In the genomic region with DNA sequence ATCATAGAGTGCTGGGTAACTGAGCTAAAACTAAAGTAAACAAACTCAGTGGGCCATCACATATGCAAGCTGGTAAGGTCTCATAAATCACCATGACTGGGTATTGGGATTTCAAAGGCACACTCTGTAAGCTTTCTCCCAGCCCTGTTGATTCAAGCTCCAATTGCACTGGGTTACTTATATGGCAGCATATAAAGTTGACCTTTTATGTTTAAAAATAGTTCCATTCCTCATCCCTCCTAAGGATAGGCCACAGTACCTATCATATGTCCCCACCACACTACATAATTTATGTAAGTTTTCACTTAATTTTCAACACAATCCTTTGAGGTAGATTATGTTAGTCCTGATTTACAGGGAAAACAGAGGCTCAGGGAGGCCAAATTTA, we compare ENCODE assay signal across 14 cellular contexts.
DNase-seq lines count a peak whose midpoint lies in the region; ATAC-seq, FAIRE-seq and TF ChIP-seq lines count a peak whose summit lies in the region.
"Had no signal": no experiment of that assay in that cellular context is flagged by ENCODE, and none has a peak within 500 bp of the region (broad histone marks: within the 10 kb centered on the region; RNA-seq: fewer than 3 reads in every experiment).

No MANE protein-coding gene starts in this region.

- DNase-seq in A549 (ENCODE audit: low read depth in 1 of 2, low spot score in 1 of 2) (no peak), HuH-7 (ENCODE audit: low spot score) (peak; percentile 48), NCI-H748 (lab: John Stamatoyannopoulos, UW; ENCODE audit: unreplicated experiment) (peak; percentile 74), mucosa of descending colon (no peak), posterior cingulate gyrus (no peak), brain microvascular endothelial cell (no peak)
- DNase-seq: AML-193; central memory CD4-positive, alpha-beta T cell; GDM1; NCI-H1048 had no signal

- in situ Hi-C loops in brain microvascular endothelial cell (cut with HindIII; ENCODE audit: low pct_ligation_motif_present, low sequenced_read_pairs), result no loop called here

- POLR2A ChIA-PET in A549 (lab: Yijun Ruan, JAX), result no interaction called here

- H3K9me3 ChIP-seq in A549, result no peaks in the 10 kb centered on the region
- no peaks in the 10 kb centered on the region for H3K9me3 ChIP-seq in mucosa of descending colon

- no peak for FAIRE-seq in A549 (lab: Jason Lieb, UNC)
- FAIRE-seq: urothelium cell line had no signal

- peak overlapping the region; percentile 71 for H3K4me2 ChIP-seq in A549

- intact Hi-C loops in mucosa of descending colon (cut with DNase I, micrococcal nuclease), result no loop called here
- intact Hi-C loops in posterior cingulate gyrus (cut with DNase I), result no loop called here

- H3K4me1 ChIP-seq in A549 (peaks cover 99% of the 10 kb centered on the region), mucosa of descending colon (ENCODE audit: low read depth) (peaks cover 20% of the 10 kb centered on the region)

- ATAC-seq in A549 (peak in 1 of 2 experiments; percentile 41; a peak in 3 of 6 replicates), mucosa of descending colon (peak; percentile 85), GM19351 (IDR thresholded peaks at IDR 0.05; ENCODE audit: unreplicated experiment) (no peak), GM21423 (IDR thresholded peaks at IDR 0.05; ENCODE audit: unreplicated experiment) (no peak)
- ATAC-seq: sciatic nerve had no signal

- H3K36me3 ChIP-seq in mucosa of descending colon (ENCODE audit: low read depth), result no peaks in the 10 kb centered on the region
- no peaks in the 10 kb centered on the region for H3K36me3 ChIP-seq in brain microvascular endothelial cell (replicated peaks)

- TF ChIP-seq EP300 in A549 (IDR thresholded peaks at IDR 0.05), result no peak

- CTCF ChIA-PET in A549 (lab: Yijun Ruan, JAX), result interaction anchor here (0.5 to 2.4 kb wide), 4 partner anchors 12 to 153 kb away, joined by 3 to 8 read pairs (median 4); no protein-coding TSS in a partner anchor

- TF ChIP-seq CTCF in A549 (IDR thresholded peaks at IDR 0.05) (no peak), mucosa of descending colon (IDR thresholded peaks at IDR 0.05) (no peak), brain microvascular endothelial cell (IDR thresholded peaks at IDR 0.05; ENCODE audit: low read depth, low read length, missing control alignments) (no peak)

- no peaks in the 10 kb centered on the region for H3K27me3 ChIP-seq in brain microvascular endothelial cell (replicated peaks)

- TF ChIP-seq POLR2A in A549 (IDR thresholded peaks at IDR 0.05; ENCODE audit: low read length), result no peak

- H3K27ac ChIP-seq in A549, result peak overlapping the region; percentile 45 to 83; a peak in 5 of 6 replicates
- no peak overlapping the region for H3K27ac ChIP-seq in brain microvascular endothelial cell

- H3K4me3 ChIP-seq in A549, result peak overlapping the region; percentile 15; the same call in 2 of the 3 replicates
- no peak overlapping the region for H3K4me3 ChIP-seq in mucosa of descending colon
- H3K4me3 ChIP-seq in brain microvascular endothelial cell (ENCODE audit: low read depth, low read length), result no peak overlapping the region

- TF ChIP-seq RAD21 in A549 (conservative IDR thresholded peaks at IDR 0.05 in 1 of 2, IDR thresholded peaks at IDR 0.05 in 1 of 2), result no peak

TF ChIP-seq in A549, 52 proteins besides CTCF, POLR2A, EP300 and RAD21:
- TF ChIP-seq JUN (IDR thresholded peaks at IDR 0.05) (peak in 1 of 2 experiments; percentile 11; a peak in 1 of 5 replicates), MAZ (IDR thresholded peaks at IDR 0.05; ENCODE audit: borderline replicate concordance, low read depth, low read length) (no peak), ESRRA (IDR thresholded peaks at IDR 0.05; ENCODE audit: borderline replicate concordance, low read length) (no peak), TP53 (CRISPR knock-in tag; IDR thresholded peaks at IDR 0.05) (0 out of 2 replicates have a peak, but pooled peaks have one; percentile 23), RARB (CRISPR knock-in tag; IDR thresholded peaks at IDR 0.05) (0 out of 2 replicates have a peak, but pooled peaks have one; percentile 6), POLR2AphosphoS2 (conservative IDR thresholded peaks at IDR 0.05; ENCODE audit: low read length) (peak; percentile 17; the same call in 1 of the 2 replicates)

Comparison
In these comparisons a context has a peak if more than half of its experiments do, and no peak if none do; other contexts are left out.
1. DNase-seq: peak in HuH-7 (single experiment) and NCI-H748 (single experiment); none in A549 (0 of 2), mucosa of descending colon (0 of 3), posterior cingulate gyrus (0 of 10) and brain microvascular endothelial cell (single experiment).